ENCODE assay signal across 7 cellular contexts in the genomic region with DNA sequence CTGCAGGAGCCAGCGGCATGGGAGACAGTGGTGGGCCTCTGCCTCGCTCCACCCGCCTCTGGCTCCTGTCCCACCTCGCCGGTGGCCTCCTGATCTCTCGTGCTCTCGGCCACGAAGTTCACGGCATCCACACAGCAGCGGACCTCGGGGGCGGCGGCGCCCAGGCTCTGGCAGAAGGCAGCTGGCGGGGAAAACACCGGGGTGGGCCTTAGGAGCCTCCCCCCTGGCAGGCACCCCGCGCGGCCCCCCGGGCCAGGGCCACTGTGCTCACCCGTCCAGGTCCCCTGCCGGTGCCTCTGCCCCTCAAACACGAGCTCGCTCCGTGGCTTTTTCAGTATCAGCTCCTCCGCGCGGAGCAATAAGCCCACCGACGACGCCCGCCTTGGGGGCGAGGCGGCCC. TPM values are rescaled to one million over a fixed set of nuclear protein-coding genes. Genes with fewer than 3 reads are reported as not detected.
DNase-seq lines count a peak whose midpoint lies in the region; ATAC-seq, FAIRE-seq and TF ChIP-seq lines count a peak whose summit lies in the region.
"Had no signal": no experiment of that assay in that cellular context is flagged by ENCODE, and none has a peak within 500 bp of the region (broad histone marks: within the 10 kb centered on the region; RNA-seq: fewer than 3 reads in every experiment).

No MANE protein-coding gene starts in this region.

- H3K79me2 ChIP-seq in HepG2 (ENCODE audit: insufficient read depth, low read length), result no peaks in the 10 kb centered on the region

- 0 out of 4 replicates have a peak, but pooled peaks of 1 of the 2 experiments have one; percentile 4 for TF ChIP-seq POLR2A in HepG2 (IDR thresholded peaks at IDR 0.05; ENCODE audit: insufficient read depth in 1 of 2, low read depth in 2 of 2, low read length in 2 of 2)

- no peaks in the 10 kb centered on the region for H3K27me3 Mint-ChIP-seq in activated B cell treated with CpG ODN at 0.5 μM for 24 hours

- peaks cover 0 to 35% (median 0%) of the 10 kb centered on the region in 11 experiments; a peak in 10 of 22 replicates for H4K20me1 ChIP-seq in BLaER1 treated with 17β-estradiol and CSF1 and Interleukin-3, amounts not matched to agents 10 nM and 100 nM
- H4K20me1 ChIP-seq in HepG2 (ENCODE audit: insufficient read depth, low read length), result no peaks in the 10 kb centered on the region

- H3K4me2 ChIP-seq in BLaER1 treated with 17β-estradiol and CSF1 and Interleukin-3, amounts not matched to agents 10 nM and 100 nM, result peak overlapping the region; percentile 64 to 89 (median 80)
- H3K4me2 ChIP-seq in HepG2 (ENCODE audit: low read depth, low read length), result no peak overlapping the region

- in situ Hi-C loops in HepG2 (cut with HindIII; ENCODE audit: extremely low pct_ligation_motif_present, low pct_unique_long_range_greater_than_20kb), result loop anchor here (10.0 kb wide), 1 partner anchor 344 kb away; the partner anchor contains the start of gene MYBBP1A

- ATAC-seq in activated B cell treated with CpG ODN at 0.5 μM for 24 hours (ENCODE audit: low read depth) (peak; percentile 1), HepG2 (no peak), GM21737 (IDR thresholded peaks at IDR 0.05; ENCODE audit: unreplicated experiment) (no peak), HG03159 (IDR thresholded peaks at IDR 0.05; ENCODE audit: unreplicated experiment) (no peak), aorta (ENCODE audit: low FRiP score) (no peak)

- H3K27me3 ChIP-seq in BLaER1 treated with 17β-estradiol and CSF1 and Interleukin-3, amounts not matched to agents 10 nM and 100 nM, result peaks cover 26 to 44% (median 35%) of the 10 kb centered on the region in 11 experiments
- no peaks in the 10 kb centered on the region for H3K27me3 ChIP-seq in HepG2 (ENCODE audit: control insufficient read depth in 1 of 2, insufficient read depth in 2 of 2, low read length in 2 of 2)
- H3K27me3 ChIP-seq in aorta (ENCODE audit: control insufficient read depth in 1 of 2, insufficient read depth in 2 of 2, low read length in 1 of 2), result no peaks in the 10 kb centered on the region

- H3K27ac Mint-ChIP-seq in activated B cell treated with CpG ODN at 0.5 μM for 24 hours, result no peak overlapping the region

- DNase-seq in activated B cell treated with CpG ODN at 0.5 μM for 24 hours (no peak), HepG2 (ENCODE audit: low spot score) (no peak), aorta (no peak)
- DNase-seq: KG1 had no signal

- intact Hi-C loops in activated B cell treated with CpG ODN at 0.5 μM for 24 hours (cut with micrococcal nuclease) (no loop called here), HepG2 (cut with micrococcal nuclease; ENCODE audit: unreplicated experiment) (no loop called here), aorta (cut with DNase I) (loop anchor here in 1 of 2 donors (5.0 kb wide), 1 partner anchor 162 kb away; the partner anchor contains the start of genes CXCL16 and ZMYND15)

- POLR2A ChIA-PET in activated B cell treated with CpG ODN at 0.5 μM for 24 hours (lab: Charles Lee) (interaction anchor here (0.7 to 4.7 kb wide), 12 partner anchors 34 to 191 kb away, joined by 3 to 26 read pairs (median 4); partner anchors contain the start of genes ARRB2, CAMTA2, KIF1C and PLD2), HepG2 (lab: Yijun Ruan, JAX) (no interaction called here)

- H3K36me3 ChIP-seq in BLaER1 treated with 17β-estradiol and CSF1 and Interleukin-3, amounts not matched to agents 10 nM and 100 nM, result peaks cover 33 to 44% (median 36%) of the 10 kb centered on the region in 11 experiments
- peaks cover 20 to 35% of the 10 kb centered on the region in 2 experiments; a peak in 4 of 5 replicates for H3K36me3 ChIP-seq in HepG2 (replicated peaks in 1 of 2; ENCODE audit: control insufficient read depth in 1 of 2, insufficient read depth in 2 of 2, low read length in 2 of 2)
- peaks cover 0 to 6% of the 10 kb centered on the region in 2 donors for H3K36me3 ChIP-seq in aorta (ENCODE audit: control insufficient read depth in 1 of 2, insufficient read depth in 2 of 2, low read length in 1 of 2)

- TF ChIP-seq CTCF in activated B cell treated with CpG ODN at 0.5 μM for 24 hours (IDR thresholded peaks at IDR 0.05) (no peak), HepG2 (CRISPR knock-in tag; IDR thresholded peaks at IDR 0.05) (no peak)

- CTCF ChIA-PET in activated B cell treated with CpG ODN at 0.5 μM for 24 hours (lab: Charles Lee) (interaction anchor here (0.9 to 1.3 kb wide), 6 partner anchors 8 to 332 kb away, joined by 3 to 6 read pairs (median 4); partner anchors contain the start of gene ARRB2), HepG2 (lab: Yijun Ruan, JAX; ENCODE audit: low intra/inter-chr PET ratio, low total read pairs) (no interaction called here)

- peak overlapping the region; percentile 87 for H3K4me3 Mint-ChIP-seq in activated B cell treated with CpG ODN at 0.5 μM for 24 hours

- H3K9me3 Mint-ChIP-seq in activated B cell treated with CpG ODN at 0.5 μM for 24 hours, result no peaks in the 10 kb centered on the region

- H2AFZ ChIP-seq in HepG2 (ENCODE audit: low read length), result no peak overlapping the region

- H3K27ac ChIP-seq in BLaER1 treated with 17β-estradiol and CSF1 and Interleukin-3, amounts not matched to agents 10 nM and 100 nM, result peak overlapping the region in 6 of 11 experiments; percentile 25 to 42 (median 38); a peak in 7 of 22 replicates
- H3K27ac ChIP-seq in HepG2 (ENCODE audit: extremely low read length, insufficient read depth, low read length), result no peak overlapping the region
- H3K27ac ChIP-seq in aorta (ENCODE audit: low read depth in 1 of 2, low read length in 2 of 2), result no peak overlapping the region

- no peak for TF ChIP-seq EP300 in HepG2 (IDR thresholded peaks at IDR 0.05; ENCODE audit: low read depth in 2 of 2, low read length in 2 of 2)
- no peak for TF ChIP-seq EP300 in HepG2 (CRISPR knock-in tag; IDR thresholded peaks at IDR 0.05; ENCODE audit: borderline replicate concordance)

- peaks cover 42 to 82% (median 54%) of the 10 kb centered on the region in 10 experiments for H3K4me1 ChIP-seq in BLaER1 treated with 17β-estradiol and CSF1 and Interleukin-3, amounts not matched to agents 10 nM and 100 nM
- H3K4me1 ChIP-seq in HepG2 (ENCODE audit: insufficient read depth, low read length) (peaks cover 12% of the 10 kb centered on the region), aorta (ENCODE audit: control insufficient read depth in 1 of 2, insufficient read depth in 2 of 2, low read length in 2 of 2) (no peaks in the 10 kb centered on the region)

- BruUV-seq in HepG2 (replicated peaks; lab: Mats Ljungman, UMichigan), result no TSS peak

- peaks cover 47% of the 10 kb centered on the region for H3K4me1 Mint-ChIP-seq in activated B cell treated with CpG ODN at 0.5 μM for 24 hours

- no peak for FAIRE-seq in HepG2 (lab: Jason Lieb, UNC)

- 93% methylated on average over 25 of the region's 34 CpGs for WGBS in HepG2 (ENCODE audit: low lambda C conversion rate)
- WGBS in aorta, 2 donors, result 18 to 31% methylated on average over 32 to 34 of the region's 34 CpGs

- H3K36me3 Mint-ChIP-seq in activated B cell treated with CpG ODN at 0.5 μM for 24 hours (ENCODE audit: low read depth), result peaks cover 30% of the 10 kb centered on the region

- H3K4me3 ChIP-seq in BLaER1 treated with 17β-estradiol and CSF1 and Interleukin-3, amounts not matched to agents 10 nM and 100 nM, result peak overlapping the region; percentile 36 to 66 (median 52); a peak in 19 of 20 replicates
- H3K4me3 ChIP-seq in HepG2 (replicated peaks in 1 of 3; ENCODE audit: insufficient read depth in 1 of 3, low read depth in 2 of 3, low read length in 3 of 3) (no peak overlapping the region), aorta (ENCODE audit: low read length in 2 of 2) (peak overlapping the region in 1 of 2 donors; percentile 2)

- H3K9me3 ChIP-seq in BLaER1 treated with 17β-estradiol and CSF1 and Interleukin-3, amounts not matched to agents 10 nM and 100 nM (replicated peaks in 1 of 11), result no peaks in the 10 kb centered on the region
- H3K9me3 ChIP-seq in HepG2 (ENCODE audit: low read length) (no peaks in the 10 kb centered on the region), aorta (ENCODE audit: control insufficient read depth, low read length) (no peaks in the 10 kb centered on the region)

- H3K9ac ChIP-seq in BLaER1 treated with 17β-estradiol and CSF1 and Interleukin-3, amounts not matched to agents 10 nM and 100 nM, result peak overlapping the region; percentile 21 to 70 (median 60); a peak in 19 of 22 replicates
- H3K9ac ChIP-seq in HepG2 (ENCODE audit: insufficient read depth, low read depth, low read length), result no peak overlapping the region

- TF ChIP-seq RAD21 in HepG2 (CRISPR knock-in tag; IDR thresholded peaks at IDR 0.05), result no peak

RNA-seq across cellular contexts. Expression of gene C17orf107, which starts 0.4 kb away (rescaled TPM):
- total RNA-seq in activated B cell treated with CpG ODN at 0.5 μM for 24 hours (1.6 and 1.8 TPM in 2 replicates), HepG2 (2016; rRNA removed; fragmentation: Illumina TruSeq; extraction: Trizol) (0.20 TPM in 1 of 2 replicates, not detected in the other), aorta (1 to 10 TPM; 2.5 to 2.9 TPM)
- total RNA-seq in HepG2 (2016; cell fraction: cytosol; rRNA removed; fragmentation: Illumina TruSeq; extraction: Trizol; ENCODE audit: low read depth), result not detected in 2 replicates
- 0.28 TPM in 1 of 2 replicates, not detected in the other for total RNA-seq in HepG2 (2016; cell fraction: insoluble cytoplasmic fraction; rRNA removed; fragmentation: Illumina TruSeq; extraction: Trizol)
- total RNA-seq in HepG2 (2016; cell fraction: membrane; rRNA removed; fragmentation: Illumina TruSeq; extraction: Trizol), result 0.06 and 0.07 TPM in 2 replicates
- total RNA-seq in HepG2 (2016; cell fraction: nucleus; rRNA removed; fragmentation: Illumina TruSeq; extraction: Trizol), result 0.59 and 0.66 TPM in 2 replicates
- polyA plus RNA-seq in HepG2 (2011; rRNA removed) (0.59 and 0.82 TPM in 2 replicates), aorta (1 to 10 TPM in 1 of 2 donors, under 1 TPM in 1; 0.49 to 1.1 TPM)
- polyA plus RNA-seq in HepG2 (2011; cell fraction: cytosol; rRNA removed), result 0.22 and 0.34 TPM in 2 replicates
- 5.9 and 7.7 TPM in 2 replicates for polyA plus RNA-seq in HepG2 (2011; cell fraction: nucleus; rRNA removed)
- polyA plus RNA-seq in HepG2 (2012), result 0.52 and 0.69 TPM in 2 replicates
- 0.05 and 0.09 TPM in 2 replicates for polyA plus RNA-seq in HepG2 (2016; cell fraction: cytosol; fragmentation: Illumina TruSeq; extraction: Trizol; ENCODE audit: low read depth)
- polyA plus RNA-seq in HepG2 (2016; cell fraction: insoluble cytoplasmic fraction; fragmentation: Illumina TruSeq; extraction: Trizol; ENCODE audit: low read depth), result not detected in 2 replicates
- polyA plus RNA-seq in HepG2 (2016; cell fraction: membrane; fragmentation: Illumina TruSeq; extraction: Trizol; ENCODE audit: low read depth), result 0.05 TPM in 1 of 2 replicates, not detected in the other
- 0.82 and 0.93 TPM in 2 replicates for polyA plus RNA-seq in HepG2 (2016; cell fraction: nucleus; fragmentation: Illumina TruSeq; extraction: Trizol; ENCODE audit: insufficient read depth, low read depth)
- 0.37 and 1.6 TPM in 2 replicates for polyA minus RNA-seq in HepG2 (2011; rRNA and poly(A)+ RNA removed; ENCODE audit: low replicate concordance)
- polyA minus RNA-seq in HepG2 (2011; cell fraction: cytosol; rRNA and poly(A)+ RNA removed), result not detected in 2 replicates
- 6.2 and 6.3 TPM in 2 replicates for polyA minus RNA-seq in HepG2 (2011; cell fraction: nucleus; rRNA and poly(A)+ RNA removed)

RNA-seq across cellular contexts. Expression of gene CHRNE, which starts 4.0 kb away (rescaled TPM):
- total RNA-seq in activated B cell treated with CpG ODN at 0.5 μM for 24 hours, result 0.38 and 0.66 TPM in 2 replicates
- total RNA-seq in HepG2 (2016; rRNA removed; fragmentation: Illumina TruSeq; extraction: Trizol), result 0.25 and 0.53 TPM in 2 replicates
- total RNA-seq in HepG2 (2016; cell fraction: cytosol; rRNA removed; fragmentation: Illumina TruSeq; extraction: Trizol; ENCODE audit: low read depth), result 0.20 TPM in 1 of 2 replicates, not detected in the other
- 0.12 and 0.39 TPM in 2 replicates for total RNA-seq in HepG2 (2016; cell fraction: insoluble cytoplasmic fraction; rRNA removed; fragmentation: Illumina TruSeq; extraction: Trizol)
- 0.37 and 0.90 TPM in 2 replicates for total RNA-seq in HepG2 (2016; cell fraction: membrane; rRNA removed; fragmentation: Illumina TruSeq; extraction: Trizol)
- 0.31 and 0.44 TPM in 2 replicates for total RNA-seq in HepG2 (2016; cell fraction: nucleus; rRNA removed; fragmentation: Illumina TruSeq; extraction: Trizol)
- 0.59 and 1.3 TPM in 2 replicates for polyA plus RNA-seq in HepG2 (2011; rRNA removed)
- polyA plus RNA-seq in HepG2 (2011; cell fraction: cytosol; rRNA removed), result 0.27 and 0.40 TPM in 2 replicates
- 6.8 and 8.7 TPM in 2 replicates for polyA plus RNA-seq in HepG2 (2011; cell fraction: nucleus; rRNA removed)
- 0.39 and 0.76 TPM in 2 replicates for polyA plus RNA-seq in HepG2 (2012)
- 0.17 and 0.27 TPM in 2 replicates for polyA plus RNA-seq in HepG2 (2016; cell fraction: cytosol; fragmentation: Illumina TruSeq; extraction: Trizol; ENCODE audit: low read depth)
- polyA plus RNA-seq in HepG2 (2016; cell fraction: insoluble cytoplasmic fraction; fragmentation: Illumina TruSeq; extraction: Trizol; ENCODE audit: low read depth), result 0.12 and 0.25 TPM in 2 replicates
- polyA plus RNA-seq in HepG2 (2016; cell fraction: membrane; fragmentation: Illumina TruSeq; extraction: Trizol; ENCODE audit: low read depth), result 0.39 and 0.45 TPM in 2 replicates
- 1.8 and 2.2 TPM in 2 replicates for polyA plus RNA-seq in HepG2 (2016; cell fraction: nucleus; fragmentation: Illumina TruSeq; extraction: Trizol; ENCODE audit: insufficient read depth, low read depth)
- 0.23 and 0.64 TPM in 2 replicates for polyA minus RNA-seq in HepG2 (2011; rRNA and poly(A)+ RNA removed; ENCODE audit: low replicate concordance)
- polyA minus RNA-seq in HepG2 (2011; cell fraction: cytosol; rRNA and poly(A)+ RNA removed), result 0.20 TPM in 1 of 2 replicates, not detected in the other
- 0.50 TPM in 1 of 2 replicates, not detected in the other for polyA minus RNA-seq in HepG2 (2011; cell fraction: nucleus; rRNA and poly(A)+ RNA removed)
- 1 to 10 TPM in 1 of 2 donors, under 1 TPM in 1; 0.84 to 1.6 TPM for total RNA-seq in aorta
- under 1 TPM in 1 of 2 donors, not detected in 1; 0.61 TPM for polyA plus RNA-seq in aorta

RNA-seq across cellular contexts. Expression of gene GP1BA, which starts 33.1 kb away (rescaled TPM):
- total RNA-seq in activated B cell treated with CpG ODN at 0.5 μM for 24 hours, result not detected in 2 replicates
- not detected in 2 replicates for total RNA-seq in HepG2 (2016; rRNA removed; fragmentation: Illumina TruSeq; extraction: Trizol)
- not detected in 2 replicates for total RNA-seq in HepG2 (2016; cell fraction: cytosol; rRNA removed; fragmentation: Illumina TruSeq; extraction: Trizol; ENCODE audit: low read depth)
- not detected in 2 replicates for total RNA-seq in HepG2 (2016; cell fraction: insoluble cytoplasmic fraction; rRNA removed; fragmentation: Illumina TruSeq; extraction: Trizol)
- total RNA-seq in HepG2 (2016; cell fraction: membrane; rRNA removed; fragmentation: Illumina TruSeq; extraction: Trizol), result not detected in 2 replicates
- not detected in 2 replicates for total RNA-seq in HepG2 (2016; cell fraction: nucleus; rRNA removed; fragmentation: Illumina TruSeq; extraction: Trizol)
- not detected in 2 replicates for polyA plus RNA-seq in HepG2 (2011; rRNA removed)
- polyA plus RNA-seq in HepG2 (2011; cell fraction: cytosol; rRNA removed), result not detected in 2 replicates
- not detected in 2 replicates for polyA plus RNA-seq in HepG2 (2011; cell fraction: nucleus; rRNA removed)
- 0.35 and 0.58 TPM in 2 replicates for polyA plus RNA-seq in HepG2 (2012)
- not detected in 2 replicates for polyA plus RNA-seq in HepG2 (2016; cell fraction: cytosol; fragmentation: Illumina TruSeq; extraction: Trizol; ENCODE audit: low read depth)
- not detected in 2 replicates for polyA plus RNA-seq in HepG2 (2016; cell fraction: insoluble cytoplasmic fraction; fragmentation: Illumina TruSeq; extraction: Trizol; ENCODE audit: low read depth)
- polyA plus RNA-seq in HepG2 (2016; cell fraction: membrane; fragmentation: Illumina TruSeq; extraction: Trizol; ENCODE audit: low read depth), result not detected in 2 replicates
- not detected in 2 replicates for polyA plus RNA-seq in HepG2 (2016; cell fraction: nucleus; fragmentation: Illumina TruSeq; extraction: Trizol; ENCODE audit: insufficient read depth, low read depth)
- not detected in 2 replicates for polyA minus RNA-seq in HepG2 (2011; rRNA and poly(A)+ RNA removed; ENCODE audit: low replicate concordance)
- polyA minus RNA-seq in HepG2 (2011; cell fraction: cytosol; rRNA and poly(A)+ RNA removed), result not detected in 2 replicates
- polyA minus RNA-seq in HepG2 (2011; cell fraction: nucleus; rRNA and poly(A)+ RNA removed), result not detected in 2 replicates
- total RNA-seq in aorta, result under 1 TPM in 1 of 2 donors, not detected in 1; 0.19 TPM
- polyA plus RNA-seq in aorta, result under 1 TPM in 1 of 2 donors, not detected in 1; 0.08 TPM

RNA-seq across cellular contexts. Expression of gene SLC25A11, which starts 40.9 kb away (rescaled TPM):
- total RNA-seq in activated B cell treated with CpG ODN at 0.5 μM for 24 hours (35.3 and 35.8 TPM in 2 replicates), HepG2 (2016; rRNA removed; fragmentation: Illumina TruSeq; extraction: Trizol) (47.2 and 47.9 TPM in 2 replicates), aorta (10 to 100 TPM; 28.3 to 29.5 TPM)
- total RNA-seq in HepG2 (2016; cell fraction: cytosol; rRNA removed; fragmentation: Illumina TruSeq; extraction: Trizol; ENCODE audit: low read depth), result 22.1 and 25.5 TPM in 2 replicates
- 40.6 and 48.7 TPM in 2 replicates for total RNA-seq in HepG2 (2016; cell fraction: insoluble cytoplasmic fraction; rRNA removed; fragmentation: Illumina TruSeq; extraction: Trizol)
- 28.0 and 32.2 TPM in 2 replicates for total RNA-seq in HepG2 (2016; cell fraction: membrane; rRNA removed; fragmentation: Illumina TruSeq; extraction: Trizol)
- total RNA-seq in HepG2 (2016; cell fraction: nucleus; rRNA removed; fragmentation: Illumina TruSeq; extraction: Trizol), result 21.3 and 23.1 TPM in 2 replicates
- polyA plus RNA-seq in HepG2 (2011; rRNA removed) (35.0 and 35.4 TPM in 2 replicates), aorta (10 to 100 TPM; 31.8 to 41.6 TPM)
- polyA plus RNA-seq in HepG2 (2011; cell fraction: cytosol; rRNA removed), result 31.3 and 45.3 TPM in 2 replicates
- 41.0 and 42.8 TPM in 2 replicates for polyA plus RNA-seq in HepG2 (2011; cell fraction: nucleus; rRNA removed)
- 19.7 and 27.6 TPM in 2 replicates for polyA plus RNA-seq in HepG2 (2012)
- 21.7 and 29.8 TPM in 2 replicates for polyA plus RNA-seq in HepG2 (2016; cell fraction: cytosol; fragmentation: Illumina TruSeq; extraction: Trizol; ENCODE audit: low read depth)
- 44.9 and 50.2 TPM in 2 replicates for polyA plus RNA-seq in HepG2 (2016; cell fraction: insoluble cytoplasmic fraction; fragmentation: Illumina TruSeq; extraction: Trizol; ENCODE audit: low read depth)
- 22.8 and 26.7 TPM in 2 replicates for polyA plus RNA-seq in HepG2 (2016; cell fraction: membrane; fragmentation: Illumina TruSeq; extraction: Trizol; ENCODE audit: low read depth)
- 36.1 and 36.6 TPM in 2 replicates for polyA plus RNA-seq in HepG2 (2016; cell fraction: nucleus; fragmentation: Illumina TruSeq; extraction: Trizol; ENCODE audit: insufficient read depth, low read depth)
- 77.5 and 91.1 TPM in 2 replicates for polyA minus RNA-seq in HepG2 (2011; rRNA and poly(A)+ RNA removed; ENCODE audit: low replicate concordance)
- polyA minus RNA-seq in HepG2 (2011; cell fraction: cytosol; rRNA and poly(A)+ RNA removed), result 17.0 and 18.5 TPM in 2 replicates
- polyA minus RNA-seq in HepG2 (2011; cell fraction: nucleus; rRNA and poly(A)+ RNA removed), result 20.0 and 27.3 TPM in 2 replicates

RNA-seq across cellular contexts. Expression of gene RNF167, which starts 41.1 kb away (rescaled TPM):
- total RNA-seq in activated B cell treated with CpG ODN at 0.5 μM for 24 hours (93.3 and 108 TPM in 2 replicates), HepG2 (2016; rRNA removed; fragmentation: Illumina TruSeq; extraction: Trizol) (35.7 and 44.1 TPM in 2 replicates), aorta (10 to 100 TPM; 45.6 to 51.8 TPM)
- 16.6 and 21.0 TPM in 2 replicates for total RNA-seq in HepG2 (2016; cell fraction: cytosol; rRNA removed; fragmentation: Illumina TruSeq; extraction: Trizol; ENCODE audit: low read depth)
- total RNA-seq in HepG2 (2016; cell fraction: insoluble cytoplasmic fraction; rRNA removed; fragmentation: Illumina TruSeq; extraction: Trizol), result 35.1 and 40.1 TPM in 2 replicates
- 55.7 and 57.0 TPM in 2 replicates for total RNA-seq in HepG2 (2016; cell fraction: membrane; rRNA removed; fragmentation: Illumina TruSeq; extraction: Trizol)
- total RNA-seq in HepG2 (2016; cell fraction: nucleus; rRNA removed; fragmentation: Illumina TruSeq; extraction: Trizol), result 35.7 and 36.1 TPM in 2 replicates
- polyA plus RNA-seq in HepG2 (2011; rRNA removed) (45.4 and 49.9 TPM in 2 replicates), aorta (10 to 100 TPM; 39.3 to 89.3 TPM)
- 56.8 and 59.9 TPM in 2 replicates for polyA plus RNA-seq in HepG2 (2011; cell fraction: cytosol; rRNA removed)
- 75.7 and 85.0 TPM in 2 replicates for polyA plus RNA-seq in HepG2 (2011; cell fraction: nucleus; rRNA removed)
- 54.2 and 62.3 TPM in 2 replicates for polyA plus RNA-seq in HepG2 (2012)
- 28.1 and 30.9 TPM in 2 replicates for polyA plus RNA-seq in HepG2 (2016; cell fraction: cytosol; fragmentation: Illumina TruSeq; extraction: Trizol; ENCODE audit: low read depth)
- 58.7 and 75.7 TPM in 2 replicates for polyA plus RNA-seq in HepG2 (2016; cell fraction: insoluble cytoplasmic fraction; fragmentation: Illumina TruSeq; extraction: Trizol; ENCODE audit: low read depth)
- 80.2 and 86.8 TPM in 2 replicates for polyA plus RNA-seq in HepG2 (2016; cell fraction: membrane; fragmentation: Illumina TruSeq; extraction: Trizol; ENCODE audit: low read depth)
- 94.6 and 94.8 TPM in 2 replicates for polyA plus RNA-seq in HepG2 (2016; cell fraction: nucleus; fragmentation: Illumina TruSeq; extraction: Trizol; ENCODE audit: insufficient read depth, low read depth)
- 83.4 and 279 TPM in 2 replicates for polyA minus RNA-seq in HepG2 (2011; rRNA and poly(A)+ RNA removed; ENCODE audit: low replicate concordance)
- 40.3 and 46.3 TPM in 2 replicates for polyA minus RNA-seq in HepG2 (2011; cell fraction: cytosol; rRNA and poly(A)+ RNA removed)
- polyA minus RNA-seq in HepG2 (2011; cell fraction: nucleus; rRNA and poly(A)+ RNA removed), result 27.2 and 33.9 TPM in 2 replicates

Comparison
In these comparisons a context has a peak if more than half of its experiments do, and no peak if none do; other contexts are left out.
1. H3K27ac ChIP-seq: peak in BLaER1 treated with 17β-estradiol and CSF1 and Interleukin-3, amounts not matched to agents 10 nM and 100 nM (6 of 11); none in HepG2 (single experiment) and aorta (0 of 2).
2. H3K4me3 ChIP-seq: peak in BLaER1 treated with 17β-estradiol and CSF1 and Interleukin-3, amounts not matched to agents 10 nM and 100 nM (10 of 10); none in HepG2 (0 of 3).